In genomic region chr22:47047321-47048122, GRCh38 we compare ENCODE assay signal across 1 cellular context.
TF ChIP-seq lines count a peak whose summit lies in the region.

No MANE protein-coding gene starts in this region.

TF ChIP-seq in H1, 55 proteins besides CTCF, POLR2A, EP300 and RAD21:
- no peak for TF ChIP-seq TEAD4 (IDR thresholded peaks at IDR 0.05; ENCODE audit: low read depth, low read length)
- no peak for TF ChIP-seq CHD7 (IDR thresholded peaks at IDR 0.05; ENCODE audit: insufficient replicate concordance, low read length)
- no peak for TF ChIP-seq HDAC6 (IDR thresholded peaks at IDR 0.05; ENCODE audit: low read depth, low read length)
- no peak for TF ChIP-seq CREB1 (IDR thresholded peaks at IDR 0.05)
- TF ChIP-seq JUN (IDR thresholded peaks at IDR 0.05; ENCODE audit: low read depth, low read length) = no peak
- no peak for TF ChIP-seq SP2 (IDR thresholded peaks at IDR 0.05; ENCODE audit: low read length)
- TF ChIP-seq FOSL1 (IDR thresholded peaks at IDR 0.05; ENCODE audit: insufficient read depth, low read depth, low read length) = no peak
- TF ChIP-seq CTBP2 (IDR thresholded peaks at IDR 0.05; ENCODE audit: borderline replicate concordance, insufficient read depth, insufficient read length, low read length) = no peak
- TF ChIP-seq SRF (IDR thresholded peaks at IDR 0.05; ENCODE audit: low read depth, low read length) = no peak
- TF ChIP-seq CBX5 (IDR thresholded peaks at IDR 0.05; ENCODE audit: low read depth, low read length) = no peak
- TF ChIP-seq SIX5 (IDR thresholded peaks at IDR 0.05; ENCODE audit: low read depth, low read length) = no peak
- no peak for TF ChIP-seq TAF7 (optimal IDR thresholded peaks at IDR 0.05; ENCODE audit: borderline replicate concordance, low read depth, low read length)
- no peak for TF ChIP-seq SIN3A (conservative IDR thresholded peaks at IDR 0.05 in 1 of 2, IDR thresholded peaks at IDR 0.05 in 1 of 2; ENCODE audit: low read depth in 1 of 2, low read length in 2 of 2)
- TF ChIP-seq RBBP5 (IDR thresholded peaks at IDR 0.05; ENCODE audit: borderline replicate concordance, low read depth, low read length) = no peak
- TF ChIP-seq ATF3 (IDR thresholded peaks at IDR 0.05; ENCODE audit: insufficient read depth, low read depth, low read length) = no peak
- TF ChIP-seq KDM4A (IDR thresholded peaks at IDR 0.05; ENCODE audit: low read depth, low read length, severe bottlenecking) = no peak
- no peak for TF ChIP-seq EZH2 (IDR thresholded peaks at IDR 0.05; ENCODE audit: low read depth, low read length, severe bottlenecking)
